ENCODE assay signal across 1 cellular context in the genomic region with DNA sequence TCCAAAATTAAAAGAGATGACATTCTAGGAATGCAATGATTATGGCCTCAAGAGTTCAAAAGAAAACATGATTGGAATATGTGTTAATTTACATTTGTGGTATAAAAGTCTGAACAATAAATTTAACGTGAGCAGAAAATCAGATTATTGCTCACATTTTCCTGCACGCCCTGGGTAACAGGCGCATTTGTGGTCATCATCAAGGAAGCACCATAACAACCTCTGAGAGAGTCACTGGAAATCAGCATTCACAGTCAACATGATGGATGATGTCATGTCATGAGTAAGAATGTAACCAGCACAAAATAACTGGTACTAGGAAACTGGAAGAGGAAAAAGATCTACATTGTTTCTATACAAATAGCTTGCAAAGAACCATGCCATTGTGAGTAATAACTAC.
TF ChIP-seq lines count a peak whose summit lies in the region.

No MANE protein-coding gene starts in this region.

TF ChIP-seq in IMR-90, 13 proteins besides CTCF, POLR2A, EP300 and RAD21 (continued from another document):
- no peak for TF ChIP-seq CHD1 (IDR thresholded peaks at IDR 0.05; ENCODE audit: low read depth, low read length)
- TF ChIP-seq SMC3 (IDR thresholded peaks at IDR 0.05; ENCODE audit: low read depth, low read length), result no peak
- no peak for TF ChIP-seq MAZ (IDR thresholded peaks at IDR 0.05; ENCODE audit: borderline replicate concordance, low read depth, low read length)
- TF ChIP-seq MXI1 (IDR thresholded peaks at IDR 0.05; ENCODE audit: borderline replicate concordance, low read depth, low read length), result no peak
- no peak for TF ChIP-seq RFX5 (IDR thresholded peaks at IDR 0.05; ENCODE audit: low read depth, low read length)
- no peak; the same call in 1 of the 2 replicates for TF ChIP-seq BHLHE40 (IDR thresholded peaks at IDR 0.05; ENCODE audit: low read depth, low read length)
- TF ChIP-seq CEBPB (IDR thresholded peaks at IDR 0.05; ENCODE audit: low read depth, low read length), result peak; percentile 41; the same call in 1 of the 2 replicates
- TF ChIP-seq RCOR1 (IDR thresholded peaks at IDR 0.05; ENCODE audit: insufficient replicate concordance, low read length), result no peak
- TF ChIP-seq NFE2L2 (IDR thresholded peaks at IDR 0.05; ENCODE audit: low read depth, low read length), result no peak
- TF ChIP-seq MAFK (IDR thresholded peaks at IDR 0.05; ENCODE audit: low read depth, low read length), result no peak
- TF ChIP-seq FOS (IDR thresholded peaks at IDR 0.05; ENCODE audit: low read depth, low read length), result 0 out of 2 replicates have a peak, but pooled peaks have one; percentile 13
- TF ChIP-seq, protein P1, sequence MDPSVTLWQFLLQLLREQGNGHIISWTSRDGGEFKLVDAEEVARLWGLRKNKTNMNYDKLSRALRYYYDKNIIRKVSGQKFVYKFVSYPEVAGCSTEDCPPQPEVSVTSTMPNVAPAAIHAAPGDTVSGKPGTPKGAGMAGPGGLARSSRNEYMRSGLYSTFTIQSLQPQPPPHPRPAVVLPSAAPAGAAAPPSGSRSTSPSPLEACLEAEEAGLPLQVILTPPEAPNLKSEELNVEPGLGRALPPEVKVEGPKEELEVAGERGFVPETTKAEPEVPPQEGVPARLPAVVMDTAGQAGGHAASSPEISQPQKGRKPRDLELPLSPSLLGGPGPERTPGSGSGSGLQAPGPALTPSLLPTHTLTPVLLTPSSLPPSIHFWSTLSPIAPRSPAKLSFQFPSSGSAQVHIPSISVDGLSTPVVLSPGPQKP (IDR thresholded peaks at IDR 0.05; ENCODE audit: borderline replicate concordance, low read depth, low read length), result no peak
